ENCODE assay signal across 2 cellular contexts in the genomic region with DNA sequence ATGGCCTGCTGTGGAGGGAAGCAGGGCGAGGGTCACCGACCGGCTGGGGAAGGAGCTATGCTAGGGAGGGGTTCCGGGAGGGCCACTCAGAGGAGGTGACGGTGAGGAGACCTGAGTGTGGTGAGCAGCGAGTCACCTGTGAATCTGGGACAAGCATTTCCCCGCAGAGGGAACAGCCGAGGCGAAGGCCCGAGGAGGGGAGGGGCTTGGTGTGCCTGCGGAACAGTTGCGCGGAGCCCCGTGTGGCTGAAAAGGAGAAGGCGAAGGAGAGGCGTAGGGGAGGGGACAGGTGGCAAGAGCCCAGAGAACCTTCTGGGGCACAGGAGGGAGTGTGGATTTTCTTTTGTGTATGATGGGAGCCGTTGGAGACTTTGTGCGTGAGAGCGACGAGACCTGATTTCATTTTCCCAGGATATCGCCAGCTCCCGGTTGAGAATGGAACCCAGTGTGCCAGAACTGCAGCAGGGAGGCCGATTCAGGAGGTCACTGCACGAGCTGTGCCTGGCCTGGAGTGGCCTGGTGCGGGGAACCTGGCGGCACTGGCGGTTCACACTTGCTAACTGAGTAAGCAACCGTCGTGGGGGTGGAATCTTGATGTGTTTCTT.
TF ChIP-seq lines count a peak whose summit lies in the region.

No MANE protein-coding gene starts in this region.

TF ChIP-seq in HCT116, 20 proteins besides CTCF, POLR2A, EP300 and RAD21 (continued from another document):
- TF ChIP-seq CBX3 (IDR thresholded peaks at IDR 0.05; ENCODE audit: low read depth), result no peak
- TF ChIP-seq, protein P1, sequence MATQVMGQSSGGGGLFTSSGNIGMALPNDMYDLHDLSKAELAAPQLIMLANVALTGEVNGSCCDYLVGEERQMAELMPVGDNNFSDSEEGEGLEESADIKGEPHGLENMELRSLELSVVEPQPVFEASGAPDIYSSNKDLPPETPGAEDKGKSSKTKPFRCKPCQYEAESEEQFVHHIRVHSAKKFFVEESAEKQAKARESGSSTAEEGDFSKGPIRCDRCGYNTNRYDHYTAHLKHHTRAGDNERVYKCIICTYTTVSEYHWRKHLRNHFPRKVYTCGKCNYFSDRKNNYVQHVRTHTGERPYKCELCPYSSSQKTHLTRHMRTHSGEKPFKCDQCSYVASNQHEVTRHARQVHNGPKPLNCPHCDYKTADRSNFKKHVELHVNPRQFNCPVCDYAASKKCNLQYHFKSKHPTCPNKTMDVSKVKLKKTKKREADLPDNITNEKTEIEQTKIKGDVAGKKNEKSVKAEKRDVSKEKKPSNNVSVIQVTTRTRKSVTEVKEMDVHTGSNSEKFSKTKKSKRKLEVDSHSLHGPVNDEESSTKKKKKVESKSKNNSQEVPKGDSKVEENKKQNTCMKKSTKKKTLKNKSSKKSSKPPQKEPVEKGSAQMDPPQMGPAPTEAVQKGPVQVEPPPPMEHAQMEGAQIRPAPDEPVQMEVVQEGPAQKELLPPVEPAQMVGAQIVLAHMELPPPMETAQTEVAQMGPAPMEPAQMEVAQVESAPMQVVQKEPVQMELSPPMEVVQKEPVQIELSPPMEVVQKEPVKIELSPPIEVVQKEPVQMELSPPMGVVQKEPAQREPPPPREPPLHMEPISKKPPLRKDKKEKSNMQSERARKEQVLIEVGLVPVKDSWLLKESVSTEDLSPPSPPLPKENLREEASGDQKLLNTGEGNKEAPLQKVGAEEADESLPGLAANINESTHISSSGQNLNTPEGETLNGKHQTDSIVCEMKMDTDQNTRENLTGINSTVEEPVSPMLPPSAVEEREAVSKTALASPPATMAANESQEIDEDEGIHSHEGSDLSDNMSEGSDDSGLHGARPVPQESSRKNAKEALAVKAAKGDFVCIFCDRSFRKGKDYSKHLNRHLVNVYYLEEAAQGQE (IDR thresholded peaks at IDR 0.05; ENCODE audit: low read depth), result no peak
- no peak for TF ChIP-seq EGR1 (IDR thresholded peaks at IDR 0.05; ENCODE audit: low read depth)
- no peak for TF ChIP-seq ELF1 (IDR thresholded peaks at IDR 0.05; ENCODE audit: borderline replicate concordance, low read depth)
- TF ChIP-seq FOSL1 (IDR thresholded peaks at IDR 0.05; ENCODE audit: low read depth), result no peak
- TF ChIP-seq, protein P2, sequence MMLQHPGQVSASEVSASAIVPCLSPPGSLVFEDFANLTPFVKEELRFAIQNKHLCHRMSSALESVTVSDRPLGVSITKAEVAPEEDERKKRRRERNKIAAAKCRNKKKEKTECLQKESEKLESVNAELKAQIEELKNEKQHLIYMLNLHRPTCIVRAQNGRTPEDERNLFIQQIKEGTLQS (IDR thresholded peaks at IDR 0.05), result no peak
- no peak for TF ChIP-seq CEBPB (IDR thresholded peaks at IDR 0.05; ENCODE audit: low read depth)
- TF ChIP-seq SP1 (IDR thresholded peaks at IDR 0.05; ENCODE audit: low read depth), result no peak
- no peak for TF ChIP-seq POLR2AphosphoS5 (IDR thresholded peaks at IDR 0.05; ENCODE audit: low read depth, low read length)
- TF ChIP-seq EZH2 (IDR thresholded peaks at IDR 0.05), result no peak
- no peak for TF ChIP-seq SRF (IDR thresholded peaks at IDR 0.05; ENCODE audit: low read depth)
- TF ChIP-seq, protein P3, sequence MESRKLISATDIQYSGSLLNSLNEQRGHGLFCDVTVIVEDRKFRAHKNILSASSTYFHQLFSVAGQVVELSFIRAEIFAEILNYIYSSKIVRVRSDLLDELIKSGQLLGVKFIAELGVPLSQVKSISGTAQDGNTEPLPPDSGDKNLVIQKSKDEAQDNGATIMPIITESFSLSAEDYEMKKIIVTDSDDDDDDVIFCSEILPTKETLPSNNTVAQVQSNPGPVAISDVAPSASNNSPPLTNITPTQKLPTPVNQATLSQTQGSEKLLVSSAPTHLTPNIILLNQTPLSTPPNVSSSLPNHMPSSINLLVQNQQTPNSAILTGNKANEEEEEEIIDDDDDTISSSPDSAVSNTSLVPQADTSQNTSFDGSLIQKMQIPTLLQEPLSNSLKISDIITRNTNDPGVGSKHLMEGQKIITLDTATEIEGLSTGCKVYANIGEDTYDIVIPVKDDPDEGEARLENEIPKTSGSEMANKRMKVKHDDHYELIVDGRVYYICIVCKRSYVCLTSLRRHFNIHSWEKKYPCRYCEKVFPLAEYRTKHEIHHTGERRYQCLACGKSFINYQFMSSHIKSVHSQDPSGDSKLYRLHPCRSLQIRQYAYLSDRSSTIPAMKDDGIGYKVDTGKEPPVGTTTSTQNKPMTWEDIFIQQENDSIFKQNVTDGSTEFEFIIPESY (IDR thresholded peaks at IDR 0.05; ENCODE audit: extremely low read depth, insufficient replicate concordance, low read length), result no peak
- TF ChIP-seq TCF7L2 (IDR thresholded peaks at IDR 0.05; ENCODE audit: borderline replicate concordance, extremely low read depth, insufficient read depth, insufficient read length), result no peak

TF ChIP-seq in SK-N-SH, 30 proteins besides CTCF, POLR2A, EP300 and RAD21 (continued from another document):
- TF ChIP-seq, protein P4, sequence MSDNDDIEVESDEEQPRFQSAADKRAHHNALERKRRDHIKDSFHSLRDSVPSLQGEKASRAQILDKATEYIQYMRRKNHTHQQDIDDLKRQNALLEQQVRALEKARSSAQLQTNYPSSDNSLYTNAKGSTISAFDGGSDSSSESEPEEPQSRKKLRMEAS (IDR thresholded peaks at IDR 0.05; ENCODE audit: low read depth), result no peak
